15 cellular contexts compared by ENCODE assay signal in the genomic region with DNA sequence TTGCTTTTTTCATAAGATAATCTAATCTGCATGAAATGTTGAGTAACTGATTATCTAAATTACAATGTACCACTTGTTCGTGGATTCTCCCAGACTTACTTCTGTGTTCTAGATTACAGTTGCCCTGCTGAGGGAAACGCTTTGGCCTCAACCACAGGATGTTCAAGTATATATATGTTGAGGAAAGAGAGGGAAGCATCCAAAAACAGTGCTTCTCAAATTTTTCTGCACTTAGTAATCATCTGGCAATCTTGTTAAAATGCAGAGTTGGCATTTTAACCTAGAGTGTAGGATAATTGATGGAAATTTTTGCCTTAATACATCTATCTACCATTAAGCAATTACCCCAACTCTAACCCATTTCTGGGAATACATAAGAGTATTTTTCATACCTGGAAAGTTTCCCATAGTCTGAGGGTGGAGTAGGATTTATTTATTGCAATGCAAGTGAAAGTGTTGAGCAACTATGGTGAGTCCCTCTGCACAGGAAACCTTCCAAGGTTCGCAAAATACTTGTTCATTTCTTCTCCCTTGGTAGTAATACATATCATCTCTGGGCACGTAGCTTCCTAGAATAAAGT. TPM values are rescaled to one million over a fixed set of nuclear protein-coding genes. Genes with fewer than 3 reads are reported as not detected.
DNase-seq lines count a peak whose midpoint lies in the region; ATAC-seq, FAIRE-seq and TF ChIP-seq lines count a peak whose summit lies in the region.
"Had no signal": no experiment of that assay in that cellular context is flagged by ENCODE, and none has a peak within 500 bp of the region (broad histone marks: within the 10 kb centered on the region; RNA-seq: fewer than 3 reads in every experiment).

No MANE protein-coding gene starts in this region.

- H2AK5ac ChIP-seq in mesenchymal stem cell (ENCODE audit: low read length, severe bottlenecking) = no peak overlapping the region

- H3K9me3 ChIP-seq in mesenchymal stem cell (ENCODE audit: control insufficient read depth, low read length) = no peaks in the 10 kb centered on the region

- no peaks in the 10 kb centered on the region for H3K79me1 ChIP-seq in mesenchymal stem cell (replicated peaks; ENCODE audit: low read length, poor library complexity, severe bottlenecking)

- no peaks in the 10 kb centered on the region for H3K4me1 ChIP-seq in mesenchymal stem cell (ENCODE audit: control insufficient read depth, insufficient read depth, low read depth, low read length)

- no peak overlapping the region for H2BK15ac ChIP-seq in mesenchymal stem cell (ENCODE audit: low read depth, poor library complexity, severe bottlenecking)

- H3K4ac ChIP-seq in mesenchymal stem cell (ENCODE audit: low read depth in 1 of 2, low read length in 2 of 2) = no peak overlapping the region

- H4K8ac ChIP-seq in mesenchymal stem cell (ENCODE audit: low read length) = no peak overlapping the region

- H2BK5ac ChIP-seq in mesenchymal stem cell (ENCODE audit: low read depth, low read length, poor library complexity, severe bottlenecking) = no peak overlapping the region

- no peak overlapping the region for H3K4me3 ChIP-seq in AG10803 (ENCODE audit: low read length)
- no peak overlapping the region for H3K4me3 ChIP-seq in mesenchymal stem cell (ENCODE audit: insufficient read depth in 1 of 2, low read depth in 1 of 2, low read length in 2 of 2)

- no peak overlapping the region for H3K14ac ChIP-seq in mesenchymal stem cell (ENCODE audit: low read length in 2 of 2)

- peak; percentile 98 for DNase-seq in AG10803 (ENCODE audit: low read depth)
- peak; percentile 53 for DNase-seq in MV-4-11 (lab: John Stamatoyannopoulos, UW)
- DNase-seq in epithelial cell of prostate (ENCODE audit: low read depth, low spot score) = peak; percentile 14
- DNase-seq in mesenchymal stem cell = peak; percentile 6
- DNase-seq in middle frontal gyrus (ENCODE audit: extremely low spot score, low spot score) = no peak
- no peak for DNase-seq in D721Med (ENCODE audit: insufficient read length, low spot score)
- no peak for DNase-seq in stimulated activated CD4-positive, alpha-beta T cell treated with anti-CD3 and anti-CD28 coated beads, Interleukin-4, amount 100 ng/mL, for 4 hours
- DNase-seq: CD8-positive, alpha-beta memory T cell; effector memory CD4-positive, alpha-beta T cell; Kasumi-1; stimulated activated CD4-positive, alpha-beta T cell treated with anti-CD3 and anti-CD28 coated beads, Interleukin-2, amount 100 ng/mL, for 48 hours; substantia nigra; SW 1271 had no signal

- no peak overlapping the region for H2AFZ ChIP-seq in mesenchymal stem cell (ENCODE audit: low read depth, low read length)

- ATAC-seq in HG02588 (IDR thresholded peaks at IDR 0.05; ENCODE audit: unreplicated experiment) = no peak
- ATAC-seq: HCT116 had no signal

- H4K91ac ChIP-seq in mesenchymal stem cell (ENCODE audit: low read length) = no peak overlapping the region

- H3K9ac ChIP-seq in mesenchymal stem cell (ENCODE audit: low read length) = peak overlapping the region; percentile 57

- H3K4me2 ChIP-seq in mesenchymal stem cell (ENCODE audit: low read length, poor library complexity, severe bottlenecking) = no peak overlapping the region

- FAIRE-seq in D721Med (lab: Jason Lieb, UNC) = no peak

- H2BK120ac ChIP-seq in mesenchymal stem cell (ENCODE audit: low read depth, low read length) = no peak overlapping the region

- no peak overlapping the region for H2BK12ac ChIP-seq in mesenchymal stem cell (ENCODE audit: low read length in 2 of 2)

- H3K27ac ChIP-seq in epithelial cell of prostate = no peak overlapping the region
- H3K27ac ChIP-seq in mesenchymal stem cell (ENCODE audit: low read length, poor library complexity, severe bottlenecking) = no peak overlapping the region

- TF ChIP-seq CTCF in AG10803 (conservative IDR thresholded peaks at IDR 0.05; ENCODE audit: low read length) = no peak
- no peak for TF ChIP-seq CTCF in D721Med (IDR thresholded peaks at IDR 0.05; ENCODE audit: insufficient read depth, missing control alignments)

- no peak overlapping the region for H3K23ac ChIP-seq in mesenchymal stem cell (ENCODE audit: low read length in 2 of 2)

- no peaks in the 10 kb centered on the region for H3K36me3 ChIP-seq in mesenchymal stem cell (ENCODE audit: control insufficient read depth in 1 of 2, insufficient read depth in 2 of 2, low read depth in 1 of 2, low read length in 2 of 2)

- H3K27me3 ChIP-seq in mesenchymal stem cell (ENCODE audit: control insufficient read depth in 1 of 2, insufficient read depth in 1 of 2, low read length in 2 of 2) = no peaks in the 10 kb centered on the region

- H3K18ac ChIP-seq in mesenchymal stem cell (ENCODE audit: low read depth in 1 of 2, low read length in 2 of 2) = no peak overlapping the region

- 78% methylated on average over 4 of the region's 4 CpGs for WGBS in mesenchymal stem cell

RNA-seq across cellular contexts. Expression of a gene that starts 59.6 kb away (rescaled TPM):
- 13.5 TPM for polyA plus RNA-seq in mesenchymal stem cell (2013, experiment 1 of 2)
- polyA plus RNA-seq in mesenchymal stem cell (2013, experiment 2 of 2) = 13.7 TPM

Comparison
In these comparisons a context has a peak if more than half of its experiments do, and no peak if none do; other contexts are left out.
1. DNase-seq: peak in AG10803 (single experiment), MV-4-11 (single experiment), epithelial cell of prostate (single experiment) and mesenchymal stem cell (single experiment); none in middle frontal gyrus (single experiment), D721Med (single experiment) and stimulated activated CD4-positive, alpha-beta T cell treated with anti-CD3 and anti-CD28 coated beads, Interleukin-4, amount 100 ng/mL, for 4 hours (0 of 2).